ENCODE assay signal across 25 cellular contexts in genomic region chr2:3472296-3472695, GRCh38. TPM values are rescaled to one million over a fixed set of nuclear protein-coding genes. Genes with fewer than 3 reads are reported as not detected.
DNase-seq lines count a peak whose midpoint lies in the region; TF ChIP-seq lines count a peak whose summit lies in the region.
"Had no signal": no experiment of that assay in that cellular context is flagged by ENCODE, and none has a peak within 500 bp of the region (broad histone marks: within the 10 kb centered on the region; RNA-seq: fewer than 3 reads in every experiment).

No MANE protein-coding gene starts in this region.

- no peaks in the 10 kb centered on the region for H3K9me3 ChIP-seq in suprapubic skin

- CTCF ChIA-PET in RWPE1 (lab: Yijun Ruan, JAX): no interaction called here

- H3K27ac ChIP-seq in RWPE1 (peak overlapping the region; percentile 98), coronary artery (peak overlapping the region; percentile 89 to 94), suprapubic skin (peak overlapping the region; percentile 88)
- H3K27ac ChIP-seq: GM23248, SK-N-MC had no signal

- POLR2A ChIA-PET in RWPE1 (lab: Yijun Ruan, JAX; ENCODE audit: low non-redundant PET): no interaction called here

- H3K27me3 ChIP-seq in suprapubic skin: no peaks in the 10 kb centered on the region

- H3K9me3 Mint-ChIP-seq in nephron: no peaks in the 10 kb centered on the region
- H3K9me3 Mint-ChIP-seq: activated naive CD8-positive, alpha-beta T cell treated with anti-CD3 and anti-CD28 coated beads, Interleukin-2, amount 10 ng/mL, durations not matched to agents 7 days and 5 days; T-helper 1 cell treated with Interleukin-12 subunit alpha and Interleukin-12 subunit beta and Interleukin-4 antibody, amounts not matched to agents 30 μg/mL and 1 μg/mL, for 36 hours had no signal

- TF ChIP-seq POLR2A in suprapubic skin (IDR thresholded peaks at IDR 0.05): no peak

- H3K27me3 Mint-ChIP-seq in nephron (ENCODE audit: low read depth): no peaks in the 10 kb centered on the region
- H3K27me3 Mint-ChIP-seq: activated CD4-positive, alpha-beta T cell treated with anti-CD3 and anti-CD28 coated beads for 36 hours; activated naive CD8-positive, alpha-beta T cell treated with anti-CD3 and anti-CD28 coated beads, Interleukin-2, amount 10 ng/mL, durations not matched to agents 7 days and 5 days had no signal

- TF ChIP-seq CTCF in RWPE1 (conservative IDR thresholded peaks at IDR 0.05; ENCODE audit: low read depth) (no peak), coronary artery (IDR thresholded peaks at IDR 0.05) (no peak), nephron (IDR thresholded peaks at IDR 0.05; ENCODE audit: unreplicated experiment in 3 of 3) (no peak), suprapubic skin (IDR thresholded peaks at IDR 0.05) (no peak)

- peaks cover 54% of the 10 kb centered on the region for H3K36me3 Mint-ChIP-seq in nephron (ENCODE audit: low read depth)

- peaks cover 68% of the 10 kb centered on the region for H3K4me1 Mint-ChIP-seq in nephron
- H3K4me1 Mint-ChIP-seq: activated CD4-positive, alpha-beta T cell treated with anti-CD3 and anti-CD28 coated beads for 36 hours; activated naive CD8-positive, alpha-beta T cell treated with anti-CD3 and anti-CD28 coated beads, Interleukin-2, amount 10 ng/mL, durations not matched to agents 7 days and 5 days had no signal

- H3K27ac Mint-ChIP-seq in nephron: peak overlapping the region; percentile 54 to 90 (median 76)
- H3K27ac Mint-ChIP-seq: activated CD4-positive, alpha-beta T cell treated with anti-CD3 and anti-CD28 coated beads for 36 hours; activated CD8-positive, alpha-beta T cell treated with anti-CD3 and anti-CD28 coated beads, Interleukin-2, amount 10 ng/mL, durations not matched to agents 7 days and 5 days; T-helper 1 cell treated with Interleukin-12 subunit alpha and Interleukin-12 subunit beta and Interleukin-4 antibody, amounts not matched to agents 30 μg/mL and 1 μg/mL, for 36 hours had no signal

- no peak for DNase-seq in RWPE1 (ENCODE audit: low spot score)
- no peak for DNase-seq in coronary artery (ENCODE audit: low spot score)
- DNase-seq in suprapubic skin (ENCODE audit: low spot score in 2 of 2): no peak
- no peak for DNase-seq in stimulated activated CD4-positive, alpha-beta T cell treated with anti-CD3 and anti-CD28 coated beads, Interleukin-15, amount 100 ng/mL, for 24 hours
- DNase-seq in NCI-H2029 treated with DMSO at 0.1 percent for 48 hours (lab: John Stamatoyannopoulos, UW): no peak
- DNase-seq in NCI-H1436 (lab: John Stamatoyannopoulos, UW): no peak
- no peak for DNase-seq in activated CD4-positive, alpha-beta T cell treated with anti-CD3 and anti-CD28 coated beads for 1 hour
- DNase-seq: activated CD4-positive, alpha-beta T cell treated with anti-CD3 and anti-CD28 coated beads for 36 hours; activated CD8-positive, alpha-beta T cell treated with anti-CD3 and anti-CD28 coated beads, Interleukin-2, amount 10 ng/mL, durations not matched to agents 7 days and 5 days; activated effector memory CD4-positive, alpha-beta T cell treated with anti-CD3 and anti-CD28 coated beads, Interleukin-2, amount 50 U/mL, for 16 hours; activated naive CD8-positive, alpha-beta T cell treated with anti-CD3 and anti-CD28 coated beads, Interleukin-2, amount 10 ng/mL, durations not matched to agents 7 days and 5 days; C1 segment of cervical spinal cord; DMS79 treated with DMSO at 0.1 percent for 48 hours; GM23248; KG1; mesenchymal stem cell; NCI-H1436 treated with DMSO at 0.1 percent for 48 hours; NCI-H446 treated with DMSO at 0.1 percent for 48 hours; NCI-H82; RPMI8226; stimulated activated CD4-positive, alpha-beta T cell treated with anti-CD3 and anti-CD28 coated beads, Interleukin-1b, Interleukin-23, amount 100 ng/mL, for 48 hours had no signal

- TF ChIP-seq EP300 in suprapubic skin (IDR thresholded peaks at IDR 0.05): no peak

- peaks cover 34% of the 10 kb centered on the region for H3K36me3 ChIP-seq in suprapubic skin

- H3K4me3 ChIP-seq in coronary artery: no peak overlapping the region
- H3K4me3 ChIP-seq in suprapubic skin: no peak overlapping the region
- H3K4me3 ChIP-seq: GM23248, SK-N-MC, skin epidermis had no signal

- peaks cover 49% of the 10 kb centered on the region for H3K4me1 ChIP-seq in suprapubic skin

- 76% methylated on average over 10 of the region's 10 CpGs for WGBS in suprapubic skin

- H3K4me3 Mint-ChIP-seq in nephron: no peak overlapping the region
- H3K4me3 Mint-ChIP-seq: activated CD4-positive, alpha-beta T cell treated with anti-CD3 and anti-CD28 coated beads for 36 hours; activated CD8-positive, alpha-beta T cell treated with anti-CD3 and anti-CD28 coated beads, Interleukin-2, amount 10 ng/mL, durations not matched to agents 7 days and 5 days; activated naive CD8-positive, alpha-beta T cell treated with anti-CD3 and anti-CD28 coated beads, Interleukin-2, amount 10 ng/mL, durations not matched to agents 7 days and 5 days; T-helper 1 cell treated with Interleukin-12 subunit alpha and Interleukin-12 subunit beta and Interleukin-4 antibody, amounts not matched to agents 30 μg/mL and 1 μg/mL, for 36 hours had no signal

RNA-seq across cellular contexts. Expression of gene ADI1, which starts 47.0 kb away (rescaled TPM):
- total RNA-seq in suprapubic skin: 10 to 100 TPM; 39.2 to 54.4 (median 45.4) TPM
